Comparison of ENCODE assay signal across 3 cellular contexts in the genomic region with DNA sequence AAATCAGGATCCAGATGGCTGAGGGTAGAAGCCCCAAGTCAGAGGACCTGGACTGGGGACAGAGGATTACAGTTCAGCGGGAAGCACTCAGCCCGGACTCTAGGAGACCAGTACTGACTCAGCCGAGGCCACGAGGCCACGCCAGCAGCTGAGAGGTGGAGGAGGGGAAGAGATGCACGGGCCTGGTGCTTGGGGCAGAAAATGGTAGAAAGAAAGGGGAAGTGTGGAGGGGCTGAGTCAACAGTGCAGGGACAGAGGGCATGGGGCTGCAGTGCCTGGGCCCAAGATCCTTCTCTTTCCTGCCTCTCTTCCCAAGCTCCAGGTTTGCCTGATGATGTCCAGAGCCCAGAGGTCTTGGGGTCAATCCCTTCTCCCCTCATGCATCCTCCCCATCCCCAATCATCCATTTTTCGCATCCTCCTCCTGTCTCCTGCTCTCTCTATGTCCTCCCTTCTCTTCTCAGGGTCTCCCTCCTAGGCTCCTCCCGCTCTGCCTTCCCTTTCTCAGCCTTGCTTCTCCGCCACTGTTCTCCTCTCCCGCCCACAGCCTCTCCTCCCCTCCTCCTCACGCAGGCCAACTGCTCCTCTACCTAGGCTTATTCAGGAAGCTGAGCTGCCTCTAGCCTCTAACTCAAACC.
TF ChIP-seq lines count a peak whose summit lies in the region.

No MANE protein-coding gene starts in this region.

TF ChIP-seq in HEK293, 187 proteins besides CTCF, POLR2A, EP300 and RAD21:
- TF ChIP-seq SP2 (tag by site-specific recombination; IDR thresholded peaks at IDR 0.05) (peak; percentile 31; the same call in 1 of the 2 replicates), ZBTB17 (tag by site-specific recombination; IDR thresholded peaks at IDR 0.05) (peak; percentile 67), ZNF132 (tag by site-specific recombination; IDR thresholded peaks at IDR 0.05; ENCODE audit: borderline replicate concordance) (no peak), EGR2 (tag by site-specific recombination; IDR thresholded peaks at IDR 0.05; ENCODE audit: low read depth) (peak; percentile 88), ZNF169 (tag by site-specific recombination; IDR thresholded peaks at IDR 0.05) (no peak), ZFHX2 (tag by site-specific recombination; conservative IDR thresholded peaks at IDR 0.05) (peak; percentile 86), SP7 (tag by site-specific recombination; IDR thresholded peaks at IDR 0.05) (peak; percentile 51), ZNF600 (tag by site-specific recombination; IDR thresholded peaks at IDR 0.05) (peak; percentile 59; the same call in 1 of the 2 replicates), WT1 (tag by site-specific recombination; IDR thresholded peaks at IDR 0.05) (0 out of 2 replicates have a peak, but pooled peaks have one; percentile 29), ZNF561 (tag by site-specific recombination; IDR thresholded peaks at IDR 0.05; ENCODE audit: borderline replicate concordance) (no peak)

TF ChIP-seq in HepG2, 621 proteins besides CTCF, POLR2A, EP300 and RAD21:
- TF ChIP-seq NFE2L1 (CRISPR knock-in tag; IDR thresholded peaks at IDR 0.05; ENCODE audit: borderline replicate concordance) (no peak), MYC (CRISPR knock-in tag; IDR thresholded peaks at IDR 0.05; ENCODE audit: borderline replicate concordance) (peak; percentile 42; the same call in 1 of the 2 replicates), ZNF879 (CRISPR knock-in tag; IDR thresholded peaks at IDR 0.05) (no peak), TBL1XR1 (IDR thresholded peaks at IDR 0.05; ENCODE audit: borderline replicate concordance, low read length, partially characterized antibody) (no peak), MAX (IDR thresholded peaks at IDR 0.05) (peak; percentile 39; the same call in 1 of the 2 replicates), FOSL2 (CRISPR knock-in tag; IDR thresholded peaks at IDR 0.05) (peak; percentile 42), HOXA7 (CRISPR knock-in tag; IDR thresholded peaks at IDR 0.05) (no peak), ZBTB38 (CRISPR knock-in tag; IDR thresholded peaks at IDR 0.05) (peak; percentile 72)
- TF ChIP-seq, protein P1, sequence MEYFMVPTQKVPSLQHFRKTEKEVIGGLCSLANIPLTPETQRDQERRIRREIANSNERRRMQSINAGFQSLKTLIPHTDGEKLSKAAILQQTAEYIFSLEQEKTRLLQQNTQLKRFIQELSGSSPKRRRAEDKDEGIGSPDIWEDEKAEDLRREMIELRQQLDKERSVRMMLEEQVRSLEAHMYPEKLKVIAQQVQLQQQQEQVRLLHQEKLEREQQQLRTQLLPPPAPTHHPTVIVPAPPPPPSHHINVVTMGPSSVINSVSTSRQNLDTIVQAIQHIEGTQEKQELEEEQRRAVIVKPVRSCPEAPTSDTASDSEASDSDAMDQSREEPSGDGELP (IDR thresholded peaks at IDR 0.05; ENCODE audit: borderline replicate concordance, low read depth): peak; percentile 41; the same call in 1 of the 2 replicates
- TF ChIP-seq, protein P2, sequence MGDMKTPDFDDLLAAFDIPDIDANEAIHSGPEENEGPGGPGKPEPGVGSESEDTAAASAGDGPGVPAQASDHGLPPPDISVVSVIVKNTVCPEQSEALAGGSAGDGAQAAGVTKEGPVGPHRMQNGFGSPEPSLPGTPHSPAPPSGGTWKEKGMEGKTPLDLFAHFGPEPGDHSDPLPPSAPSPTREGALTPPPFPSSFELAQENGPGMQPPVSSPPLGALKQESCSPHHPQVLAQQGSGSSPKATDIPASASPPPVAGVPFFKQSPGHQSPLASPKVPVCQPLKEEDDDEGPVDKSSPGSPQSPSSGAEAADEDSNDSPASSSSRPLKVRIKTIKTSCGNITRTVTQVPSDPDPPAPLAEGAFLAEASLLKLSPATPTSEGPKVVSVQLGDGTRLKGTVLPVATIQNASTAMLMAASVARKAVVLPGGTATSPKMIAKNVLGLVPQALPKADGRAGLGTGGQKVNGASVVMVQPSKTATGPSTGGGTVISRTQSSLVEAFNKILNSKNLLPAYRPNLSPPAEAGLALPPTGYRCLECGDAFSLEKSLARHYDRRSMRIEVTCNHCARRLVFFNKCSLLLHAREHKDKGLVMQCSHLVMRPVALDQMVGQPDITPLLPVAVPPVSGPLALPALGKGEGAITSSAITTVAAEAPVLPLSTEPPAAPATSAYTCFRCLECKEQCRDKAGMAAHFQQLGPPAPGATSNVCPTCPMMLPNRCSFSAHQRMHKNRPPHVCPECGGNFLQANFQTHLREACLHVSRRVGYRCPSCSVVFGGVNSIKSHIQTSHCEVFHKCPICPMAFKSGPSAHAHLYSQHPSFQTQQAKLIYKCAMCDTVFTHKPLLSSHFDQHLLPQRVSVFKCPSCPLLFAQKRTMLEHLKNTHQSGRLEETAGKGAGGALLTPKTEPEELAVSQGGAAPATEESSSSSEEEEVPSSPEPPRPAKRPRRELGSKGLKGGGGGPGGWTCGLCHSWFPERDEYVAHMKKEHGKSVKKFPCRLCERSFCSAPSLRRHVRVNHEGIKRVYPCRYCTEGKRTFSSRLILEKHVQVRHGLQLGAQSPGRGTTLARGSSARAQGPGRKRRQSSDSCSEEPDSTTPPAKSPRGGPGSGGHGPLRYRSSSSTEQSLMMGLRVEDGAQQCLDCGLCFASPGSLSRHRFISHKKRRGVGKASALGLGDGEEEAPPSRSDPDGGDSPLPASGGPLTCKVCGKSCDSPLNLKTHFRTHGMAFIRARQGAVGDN (CRISPR knock-in tag; IDR thresholded peaks at IDR 0.05): peak; percentile 73

TF ChIP-seq in HEK293T, 16 proteins besides CTCF, POLR2A, EP300 and RAD21:
- no peak for TF ChIP-seq TARDBP (IDR thresholded peaks at IDR 0.05)
- TF ChIP-seq PKNOX1 (IDR thresholded peaks at IDR 0.05): no peak
- no peak for TF ChIP-seq LEF1 (IDR thresholded peaks at IDR 0.05; ENCODE audit: borderline replicate concordance)
TF ChIP-seq in HEK293T: peak in this region for 0.
